In the genomic region with DNA sequence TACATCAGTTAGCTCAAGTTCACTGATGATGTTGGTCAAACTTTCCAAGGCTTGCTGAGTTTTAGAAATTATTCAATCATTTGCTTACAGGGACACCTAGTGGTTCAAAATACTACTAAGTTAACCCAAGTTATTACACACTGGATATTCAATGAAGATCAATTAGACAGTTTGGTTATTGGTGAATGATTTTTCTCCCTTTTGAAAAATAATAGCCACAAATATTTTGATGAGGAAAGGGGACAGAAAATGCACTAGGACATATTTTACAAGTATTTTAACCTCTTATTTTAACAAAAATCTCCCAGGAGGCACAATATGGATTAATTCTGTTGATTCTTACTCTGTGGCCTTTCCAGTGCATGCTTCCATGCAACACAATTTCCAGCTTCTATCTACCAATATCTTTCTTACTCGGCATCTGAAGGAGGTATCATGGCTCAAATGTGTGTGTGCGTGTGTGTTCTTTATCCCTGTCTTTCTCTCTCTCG, we compare ENCODE assay signal across 9 cellular contexts. TPM values are rescaled to one million over a fixed set of nuclear protein-coding genes. Genes with fewer than 3 reads are reported as not detected.
DNase-seq lines count a peak whose midpoint lies in the region; ATAC-seq, FAIRE-seq and TF ChIP-seq lines count a peak whose summit lies in the region.
"Had no signal": no experiment of that assay in that cellular context is flagged by ENCODE, and none has a peak within 500 bp of the region (broad histone marks: within the 10 kb centered on the region; RNA-seq: fewer than 3 reads in every experiment).

No MANE protein-coding gene starts in this region.

- H2AFZ ChIP-seq in HepG2 (ENCODE audit: low read length), result no peak overlapping the region

- H3K4me1 Mint-ChIP-seq in T-helper 17 cell, result no peaks in the 10 kb centered on the region

- peak; percentile 6 for DNase-seq in G401 (ENCODE audit: low spot score)
- DNase-seq in LoVo (ENCODE audit: low spot score), result peak; percentile 38
- peak; percentile 29 for DNase-seq in astrocyte of the hippocampus (ENCODE audit: low read depth, low spot score)
- peak; percentile 23 for DNase-seq in HepG2 (ENCODE audit: low spot score)
- DNase-seq in GM19240 (ENCODE audit: insufficient read length, low spot score), result no peak
- no peak for DNase-seq in NCI-H1436 (lab: John Stamatoyannopoulos, UW)
- DNase-seq in T-helper 17 cell, result no peak

- CTCF ChIA-PET in HepG2 (lab: Yijun Ruan, JAX; ENCODE audit: low intra/inter-chr PET ratio, low total read pairs), result interaction anchor here (1.4 kb wide), 1 partner anchor 431 kb away, joined by 3 read pairs; no protein-coding TSS in a partner anchor

- no TSS peak for BruUV-seq in HepG2 (replicated peaks; lab: Mats Ljungman, UMichigan)

- peak; percentile 80 for FAIRE-seq in HepG2 (lab: Jason Lieb, UNC)

- intact Hi-C loops in HepG2 (cut with micrococcal nuclease; ENCODE audit: unreplicated experiment), result loop anchor here (5.0 kb wide), 2 partner anchors 430 to 510 kb away; partner anchors contain the start of gene TUBGCP5

- H3K4me3 ChIP-seq in HepG2 (replicated peaks in 1 of 3; ENCODE audit: insufficient read depth in 1 of 3, low read depth in 2 of 3, low read length in 3 of 3), result no peak overlapping the region

- no peak overlapping the region for H3K4me3 Mint-ChIP-seq in T-helper 17 cell

- no peak overlapping the region for H3K27ac ChIP-seq in HepG2 (ENCODE audit: extremely low read length, insufficient read depth, low read length)

- TF ChIP-seq RAD21 in HepG2 (CRISPR knock-in tag; IDR thresholded peaks at IDR 0.05), result peak; percentile 42; the same call in 1 of the 2 replicates

- no peaks in the 10 kb centered on the region for H3K36me3 ChIP-seq in HepG2 (replicated peaks in 1 of 2; ENCODE audit: control insufficient read depth in 1 of 2, insufficient read depth in 2 of 2, low read length in 2 of 2)

- H3K9ac ChIP-seq in HepG2 (ENCODE audit: insufficient read depth, low read depth, low read length), result no peak overlapping the region

- H4K20me1 ChIP-seq in HepG2 (ENCODE audit: insufficient read depth, low read length), result no peaks in the 10 kb centered on the region

- ATAC-seq in HepG2 (peak; percentile 57; the same call in 2 of the 3 replicates), HG03039 (IDR thresholded peaks at IDR 0.05; ENCODE audit: unreplicated experiment) (no peak), T-helper 17 cell (no peak)

- H3K4me2 ChIP-seq in HepG2 (ENCODE audit: low read depth, low read length), result no peak overlapping the region

- no peaks in the 10 kb centered on the region for H3K79me2 ChIP-seq in HepG2 (ENCODE audit: insufficient read depth, low read length)

- TF ChIP-seq POLR2A in HepG2 (IDR thresholded peaks at IDR 0.05; ENCODE audit: insufficient read depth in 1 of 2, low read depth in 2 of 2, low read length in 2 of 2), result no peak

- H3K27ac Mint-ChIP-seq in T-helper 17 cell, result no peak overlapping the region

- no peaks in the 10 kb centered on the region for H3K9me3 ChIP-seq in HepG2 (ENCODE audit: low read length)
- H3K9me3 ChIP-seq in T-helper 17 cell (ENCODE audit: control insufficient read depth, low read length, poor library complexity, severe bottlenecking), result no peaks in the 10 kb centered on the region

- H3K27me3 ChIP-seq in HepG2 (ENCODE audit: control insufficient read depth in 1 of 2, insufficient read depth in 2 of 2, low read length in 2 of 2), result no peaks in the 10 kb centered on the region; a peak in 1 of 5 replicates

- TF ChIP-seq EP300 in HepG2 (IDR thresholded peaks at IDR 0.05; ENCODE audit: low read depth in 2 of 2, low read length in 2 of 2) (no peak), HepG2 (CRISPR knock-in tag; IDR thresholded peaks at IDR 0.05; ENCODE audit: borderline replicate concordance) (no peak)

- H3K4me1 ChIP-seq in HepG2 (ENCODE audit: insufficient read depth, low read length), result no peaks in the 10 kb centered on the region

- peak; percentile 65 for TF ChIP-seq CTCF in HepG2 (CRISPR knock-in tag; IDR thresholded peaks at IDR 0.05)

- no peaks in the 10 kb centered on the region for H3K36me3 Mint-ChIP-seq in T-helper 17 cell (ENCODE audit: low read depth)

- in situ Hi-C loops in G401 (cut with HindIII; ENCODE audit: low sequenced_read_pairs), result no loop called here
- in situ Hi-C loops in HepG2 (cut with HindIII; ENCODE audit: extremely low pct_ligation_motif_present, low pct_unique_long_range_greater_than_20kb), result no loop called here

- H3K27me3 Mint-ChIP-seq in T-helper 17 cell, result peaks cover 10% of the 10 kb centered on the region

- POLR2A ChIA-PET in HepG2 (lab: Yijun Ruan, JAX), result no interaction called here

- WGBS in HepG2 (ENCODE audit: low lambda C conversion rate), result 32% methylated on average over 3 of the region's 3 CpGs

TF ChIP-seq in HepG2, 621 proteins besides CTCF, POLR2A, EP300 and RAD21:
- TF ChIP-seq ZNF12 (CRISPR knock-in tag; IDR thresholded peaks at IDR 0.05) (no peak), STAG1 (CRISPR knock-in tag; IDR thresholded peaks at IDR 0.05) (peak; percentile 79), SMC3 (IDR thresholded peaks at IDR 0.05; ENCODE audit: low read length) (peak; percentile 53)

RNA-seq across cellular contexts. Expression of gene GOLGA6L2, which starts 20.1 kb away (rescaled TPM):
- total RNA-seq in G401 (2014; rRNA removed; shearing (Covaris generic)), result not detected in 2 replicates
- total RNA-seq in HepG2 (2016; rRNA removed; fragmentation: Illumina TruSeq; extraction: Trizol) (not detected in 2 replicates), T-helper 17 cell (not detected)
- not detected in 2 replicates for total RNA-seq in HepG2 (2016; cell fraction: cytosol; rRNA removed; fragmentation: Illumina TruSeq; extraction: Trizol; ENCODE audit: low read depth)
- total RNA-seq in HepG2 (2016; cell fraction: insoluble cytoplasmic fraction; rRNA removed; fragmentation: Illumina TruSeq; extraction: Trizol), result not detected in 2 replicates
- not detected in 2 replicates for total RNA-seq in HepG2 (2016; cell fraction: membrane; rRNA removed; fragmentation: Illumina TruSeq; extraction: Trizol)
- total RNA-seq in HepG2 (2016; cell fraction: nucleus; rRNA removed; fragmentation: Illumina TruSeq; extraction: Trizol), result not detected in 2 replicates
- polyA plus RNA-seq in HepG2 (2011; rRNA removed), result not detected in 2 replicates
- polyA plus RNA-seq in HepG2 (2011; cell fraction: cytosol; rRNA removed), result not detected in 2 replicates
- not detected in 2 replicates for polyA plus RNA-seq in HepG2 (2011; cell fraction: nucleus; rRNA removed)
- not detected in 2 replicates for polyA plus RNA-seq in HepG2 (2012)
- polyA plus RNA-seq in HepG2 (2016; cell fraction: cytosol; fragmentation: Illumina TruSeq; extraction: Trizol; ENCODE audit: low read depth), result not detected in 2 replicates
- not detected in 2 replicates for polyA plus RNA-seq in HepG2 (2016; cell fraction: insoluble cytoplasmic fraction; fragmentation: Illumina TruSeq; extraction: Trizol; ENCODE audit: low read depth)
- not detected in 2 replicates for polyA plus RNA-seq in HepG2 (2016; cell fraction: membrane; fragmentation: Illumina TruSeq; extraction: Trizol; ENCODE audit: low read depth)
- polyA plus RNA-seq in HepG2 (2016; cell fraction: nucleus; fragmentation: Illumina TruSeq; extraction: Trizol; ENCODE audit: insufficient read depth, low read depth), result not detected in 2 replicates
- polyA minus RNA-seq in HepG2 (2011; rRNA and poly(A)+ RNA removed; ENCODE audit: low replicate concordance), result not detected in 2 replicates
- polyA minus RNA-seq in HepG2 (2011; cell fraction: cytosol; rRNA and poly(A)+ RNA removed), result not detected in 2 replicates
- polyA minus RNA-seq in HepG2 (2011; cell fraction: nucleus; rRNA and poly(A)+ RNA removed), result not detected in 2 replicates
- total RNA-seq: mononuclear cell had no signal

Comparison
In these comparisons a context has a peak if more than half of its experiments do, and no peak if none do; other contexts are left out.
1. DNase-seq: peak in G401 (single experiment), LoVo (single experiment), astrocyte of the hippocampus (single experiment) and HepG2 (single experiment); none in GM19240 (single experiment), NCI-H1436 (single experiment) and T-helper 17 cell (0 of 3).